18 cellular contexts compared by ENCODE assay signal in the genomic region with DNA sequence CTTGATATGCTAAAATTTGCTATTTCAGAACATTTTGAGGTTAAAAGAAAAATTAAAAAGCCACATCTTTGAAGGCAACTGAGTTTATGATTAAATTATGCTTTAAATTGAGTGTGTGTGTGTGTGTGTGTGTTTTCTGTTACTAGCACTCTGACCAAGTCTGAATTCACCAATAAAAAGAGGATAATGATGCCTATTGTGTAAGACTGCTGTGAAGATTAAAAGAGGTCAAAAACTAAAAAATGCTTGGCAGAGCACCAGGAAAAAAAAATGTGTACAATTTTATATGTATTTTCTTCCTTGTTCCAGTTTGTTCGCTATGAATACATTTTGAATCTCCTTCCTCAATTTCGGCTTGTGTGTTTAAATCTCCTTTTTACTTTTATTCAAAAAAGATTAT.
DNase-seq lines count a peak whose midpoint lies in the region; ATAC-seq and TF ChIP-seq lines count a peak whose summit lies in the region.
"Had no signal": no experiment of that assay in that cellular context is flagged by ENCODE, and none has a peak within 500 bp of the region (broad histone marks: within the 10 kb centered on the region; RNA-seq: fewer than 3 reads in every experiment).

No MANE protein-coding gene starts in this region.

- no peak for TF ChIP-seq POLR2A in HCT116 (IDR thresholded peaks at IDR 0.05; ENCODE audit: borderline replicate concordance, extremely low read depth, insufficient read depth, insufficient read length)

- H4K20me1 ChIP-seq in HCT116 (ENCODE audit: insufficient read depth) (no peaks in the 10 kb centered on the region), osteoblast (ENCODE audit: insufficient read depth, low read length) (no peaks in the 10 kb centered on the region)

- RAD21 ChIA-PET in HCT116 (lab: Charles Lee; ENCODE audit: low non-redundant PET in 1 of 2, low total read pairs in 2 of 2, uncharacterized antibody in 2 of 2, unreplicated experiment in 2 of 2), result no interaction called here

- H2AFZ ChIP-seq in HCT116 (ENCODE audit: low read depth, low read length, poor library complexity, severe bottlenecking) (peak overlapping the region; percentile 56), osteoblast (ENCODE audit: low read length) (no peak overlapping the region)
- H2AFZ ChIP-seq: PC-9 had no signal

- no peaks in the 10 kb centered on the region for H3K27me3 ChIP-seq in HCT116 (ENCODE audit: insufficient read depth, low read length)
- no peaks in the 10 kb centered on the region for H3K27me3 ChIP-seq in osteoblast (ENCODE audit: insufficient read depth, low read length)
- H3K27me3 ChIP-seq: BE2C, MG63 had no signal

- TF ChIP-seq CTCF in HCT116 (IDR thresholded peaks at IDR 0.05 in 2 of 3, conservative IDR thresholded peaks at IDR 0.05 in 1 of 3; ENCODE audit: borderline replicate concordance in 1 of 3, insufficient read depth in 1 of 3, low read depth in 2 of 3, low read length in 2 of 3) (no peak), fibroblast of pulmonary artery (IDR thresholded peaks at IDR 0.05; ENCODE audit: low read length, missing control alignments) (no peak), osteoblast (IDR thresholded peaks at IDR 0.05; ENCODE audit: extremely low read depth, low read depth, low read length) (no peak)

- no peaks in the 10 kb centered on the region for H3K36me3 ChIP-seq in HCT116 (ENCODE audit: control insufficient read depth in 1 of 2, insufficient read depth in 2 of 2, low read length in 2 of 2)
- H3K36me3 ChIP-seq in osteoblast (ENCODE audit: insufficient read depth, low read length), result no peaks in the 10 kb centered on the region
- H3K36me3 ChIP-seq: BE2C, MG63 had no signal

- ATAC-seq in HCT116 (no peak), HG02798 (IDR thresholded peaks at IDR 0.05; ENCODE audit: poor library complexity, unreplicated experiment) (no peak)
- ATAC-seq: CD8-positive, alpha-beta T cell had no signal

- H3K27ac ChIP-seq in HCT116 (ENCODE audit: low read depth, low read length), result no peak overlapping the region
- H3K27ac ChIP-seq in osteoblast (ENCODE audit: low read depth, low read length), result no peak overlapping the region
- H3K27ac ChIP-seq: KMS-11, PC-9 had no signal

- no peak for TF ChIP-seq RAD21 in HCT116 (IDR thresholded peaks at IDR 0.05; ENCODE audit: low read depth)

- H3K4me3 ChIP-seq in HCT116 (replicated peaks in 1 of 2; ENCODE audit: low read depth in 1 of 2, low read length in 2 of 2) (no peak overlapping the region), fibroblast of pulmonary artery (replicated peaks; ENCODE audit: low read depth, low read length) (no peak overlapping the region), osteoblast (ENCODE audit: insufficient read depth, low read length) (no peak overlapping the region)
- H3K4me3 ChIP-seq: MG63, PC-9 had no signal

- H3K79me2 ChIP-seq in HCT116 (ENCODE audit: insufficient read depth, low read length) (no peaks in the 10 kb centered on the region), osteoblast (ENCODE audit: insufficient read depth, low read length) (no peaks in the 10 kb centered on the region)

- DNase-seq in HCT116 (ENCODE audit: low read depth, low spot score), result no peak
- peak; percentile 33 for DNase-seq in NOMO-1 treated with DMSO at 0.1 percent for 48 hours (lab: John Stamatoyannopoulos, UW; ENCODE audit: unreplicated experiment)
- DNase-seq in fibroblast of pulmonary artery (ENCODE audit: low read depth), result peak; percentile 62
- peak; percentile 35 for DNase-seq in osteoblast (ENCODE audit: insufficient read length, low spot score, missing footprints)
- no peak for DNase-seq in stimulated activated CD4-positive, alpha-beta T cell treated with anti-CD3 and anti-CD28 coated beads, Interleukin-2, amount 100 ng/mL, for 24 hours
- DNase-seq in head of caudate nucleus, result no peak
- DNase-seq in kidney tubule cell (ENCODE audit: low spot score), result no peak
- DNase-seq: ACHN; BE2C; CD8-positive, alpha-beta T cell; HFFc6; MG63; NCI-H187 treated with DMSO at 0.1 percent for 48 hours; NCI-H510A treated with DMSO at 0.1 percent for 48 hours; NK-92 treated with Interleukin-12 subunit alpha and Interleukin-12 subunit beta, amount 100 ng/mL, for 24 hours; PC-9 had no signal

- H3K4me2 ChIP-seq in HCT116 (ENCODE audit: low read length), result no peak overlapping the region
- H3K4me2 ChIP-seq in osteoblast (ENCODE audit: insufficient read depth, low read length), result no peak overlapping the region
- H3K4me2 ChIP-seq: PC-9 had no signal

- intact Hi-C loops in HCT116 (cut with micrococcal nuclease), result no loop called here
- intact Hi-C loops in head of caudate nucleus (cut with DNase I), result no loop called here

- H3K4me1 ChIP-seq in HCT116 (ENCODE audit: control insufficient read depth in 1 of 2, insufficient read depth in 2 of 2, low read length in 2 of 2), result 0 out of 4 replicates have a peak, but pooled peaks cover 0 to 3% of the 10 kb centered on the region in 2 experiments
- H3K4me1 ChIP-seq in osteoblast (ENCODE audit: insufficient read depth, low read length), result no peaks in the 10 kb centered on the region
- H3K4me1 ChIP-seq: BE2C had no signal

- H3K9ac ChIP-seq in HCT116 (ENCODE audit: low read length), result no peak overlapping the region
- H3K9ac ChIP-seq: KMS-11 had no signal

- POLR2A ChIA-PET in HCT116 (lab: Charles Lee), result no interaction called here

- H3K9me3 ChIP-seq in HCT116 (ENCODE audit: control insufficient read depth in 1 of 2, insufficient read depth in 1 of 2, low read depth in 1 of 2, low read length in 2 of 2) (no peaks in the 10 kb centered on the region), osteoblast (ENCODE audit: low read depth, low read length) (no peaks in the 10 kb centered on the region)
- H3K9me3 ChIP-seq: BE2C, MG63 had no signal

- BruUV-seq in HCT116 (replicated peaks; lab: Mats Ljungman, UMichigan), result no TSS peak

- CTCF ChIA-PET in HCT116 (lab: Charles Lee), result no interaction called here

- H3K9me2 ChIP-seq in HCT116 (ENCODE audit: insufficient read depth), result no peaks in the 10 kb centered on the region

TF ChIP-seq in HCT116, 20 proteins besides CTCF, POLR2A, EP300 and RAD21:
- TF ChIP-seq ZNF274 (IDR thresholded peaks at IDR 0.05; ENCODE audit: low read depth, low read length) (no peak), EZH2 (IDR thresholded peaks at IDR 0.05) (no peak), POLR2AphosphoS5 (IDR thresholded peaks at IDR 0.05; ENCODE audit: low read depth, low read length) (no peak), SIN3A (IDR thresholded peaks at IDR 0.05; ENCODE audit: low read depth) (no peak), YY1 (IDR thresholded peaks at IDR 0.05; ENCODE audit: extremely low read depth, insufficient replicate concordance, low read depth, low read length) (no peak), EGR1 (IDR thresholded peaks at IDR 0.05; ENCODE audit: low read depth) (no peak), TCF7L2 (IDR thresholded peaks at IDR 0.05; ENCODE audit: borderline replicate concordance, extremely low read depth, insufficient read depth, insufficient read length) (no peak), EZH2phosphoT487 (IDR thresholded peaks at IDR 0.05; ENCODE audit: borderline replicate concordance) (no peak), CEBPB (IDR thresholded peaks at IDR 0.05; ENCODE audit: low read depth) (no peak), SRF (IDR thresholded peaks at IDR 0.05; ENCODE audit: low read depth) (no peak), ELF1 (IDR thresholded peaks at IDR 0.05; ENCODE audit: borderline replicate concordance, low read depth) (no peak), JUND (IDR thresholded peaks at IDR 0.05) (no peak), FOSL1 (IDR thresholded peaks at IDR 0.05; ENCODE audit: low read depth) (no peak), SP1 (IDR thresholded peaks at IDR 0.05; ENCODE audit: low read depth) (no peak), CBX3 (IDR thresholded peaks at IDR 0.05; ENCODE audit: low read depth) (no peak)
- TF ChIP-seq, protein P1, sequence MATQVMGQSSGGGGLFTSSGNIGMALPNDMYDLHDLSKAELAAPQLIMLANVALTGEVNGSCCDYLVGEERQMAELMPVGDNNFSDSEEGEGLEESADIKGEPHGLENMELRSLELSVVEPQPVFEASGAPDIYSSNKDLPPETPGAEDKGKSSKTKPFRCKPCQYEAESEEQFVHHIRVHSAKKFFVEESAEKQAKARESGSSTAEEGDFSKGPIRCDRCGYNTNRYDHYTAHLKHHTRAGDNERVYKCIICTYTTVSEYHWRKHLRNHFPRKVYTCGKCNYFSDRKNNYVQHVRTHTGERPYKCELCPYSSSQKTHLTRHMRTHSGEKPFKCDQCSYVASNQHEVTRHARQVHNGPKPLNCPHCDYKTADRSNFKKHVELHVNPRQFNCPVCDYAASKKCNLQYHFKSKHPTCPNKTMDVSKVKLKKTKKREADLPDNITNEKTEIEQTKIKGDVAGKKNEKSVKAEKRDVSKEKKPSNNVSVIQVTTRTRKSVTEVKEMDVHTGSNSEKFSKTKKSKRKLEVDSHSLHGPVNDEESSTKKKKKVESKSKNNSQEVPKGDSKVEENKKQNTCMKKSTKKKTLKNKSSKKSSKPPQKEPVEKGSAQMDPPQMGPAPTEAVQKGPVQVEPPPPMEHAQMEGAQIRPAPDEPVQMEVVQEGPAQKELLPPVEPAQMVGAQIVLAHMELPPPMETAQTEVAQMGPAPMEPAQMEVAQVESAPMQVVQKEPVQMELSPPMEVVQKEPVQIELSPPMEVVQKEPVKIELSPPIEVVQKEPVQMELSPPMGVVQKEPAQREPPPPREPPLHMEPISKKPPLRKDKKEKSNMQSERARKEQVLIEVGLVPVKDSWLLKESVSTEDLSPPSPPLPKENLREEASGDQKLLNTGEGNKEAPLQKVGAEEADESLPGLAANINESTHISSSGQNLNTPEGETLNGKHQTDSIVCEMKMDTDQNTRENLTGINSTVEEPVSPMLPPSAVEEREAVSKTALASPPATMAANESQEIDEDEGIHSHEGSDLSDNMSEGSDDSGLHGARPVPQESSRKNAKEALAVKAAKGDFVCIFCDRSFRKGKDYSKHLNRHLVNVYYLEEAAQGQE (IDR thresholded peaks at IDR 0.05; ENCODE audit: low read depth), result no peak
- TF ChIP-seq, protein P2, sequence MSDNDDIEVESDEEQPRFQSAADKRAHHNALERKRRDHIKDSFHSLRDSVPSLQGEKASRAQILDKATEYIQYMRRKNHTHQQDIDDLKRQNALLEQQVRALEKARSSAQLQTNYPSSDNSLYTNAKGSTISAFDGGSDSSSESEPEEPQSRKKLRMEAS (IDR thresholded peaks at IDR 0.05), result no peak
- TF ChIP-seq, protein P3, sequence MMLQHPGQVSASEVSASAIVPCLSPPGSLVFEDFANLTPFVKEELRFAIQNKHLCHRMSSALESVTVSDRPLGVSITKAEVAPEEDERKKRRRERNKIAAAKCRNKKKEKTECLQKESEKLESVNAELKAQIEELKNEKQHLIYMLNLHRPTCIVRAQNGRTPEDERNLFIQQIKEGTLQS (IDR thresholded peaks at IDR 0.05), result no peak

Comparison
In these comparisons a context has a peak if more than half of its experiments do, and no peak if none do; other contexts are left out.
1. DNase-seq: peak in NOMO-1 treated with DMSO at 0.1 percent for 48 hours (single experiment), fibroblast of pulmonary artery (single experiment) and osteoblast (single experiment); none in HCT116 (single experiment), stimulated activated CD4-positive, alpha-beta T cell treated with anti-CD3 and anti-CD28 coated beads, Interleukin-2, amount 100 ng/mL, for 24 hours (0 of 2), head of caudate nucleus (0 of 42) and kidney tubule cell (single experiment).